9 cellular contexts compared by ENCODE assay signal in genomic region chr13:28568286-28568685, GRCh38.
DNase-seq lines count a peak whose midpoint lies in the region.
"Had no signal": no experiment of that assay in that cellular context is flagged by ENCODE, and none has a peak within 500 bp of the region (broad histone marks: within the 10 kb centered on the region; RNA-seq: fewer than 3 reads in every experiment).

No MANE protein-coding gene starts in this region.

- H3K27ac ChIP-seq in substantia nigra (ENCODE audit: low read depth, low read length, poor library complexity, severe bottlenecking) = no peak overlapping the region

- DNase-seq in NCI-H1092 (lab: John Stamatoyannopoulos, UW) (peak; percentile 8), NCI-H1092 treated with DMSO at 0.1 percent for 48 hours (lab: John Stamatoyannopoulos, UW) (no peak), NCI-H1105 (lab: John Stamatoyannopoulos, UW) (peak; percentile 6), globus pallidus (ENCODE audit: low spot score) (peak; percentile 66), substantia nigra (lab: John Stamatoyannopoulos, UW) (peak in 36 of 49 donors; percentile 1 to 64 (median 32)), ACHN (no peak), NCI-H2107 (lab: John Stamatoyannopoulos, UW) (no peak), H7 (no peak)
- DNase-seq: 8988T had no signal

- in situ Hi-C loops in ACHN (cut with HindIII; ENCODE audit: low pct_ligation_motif_present, low pct_unique_long_range_greater_than_20kb, low sequenced_read_pairs) = no loop called here

- H3K27me3 ChIP-seq in H7 (ENCODE audit: control insufficient read depth, insufficient read depth, low read length) = no peaks in the 10 kb centered on the region

- H3K4me3 ChIP-seq in H7 (ENCODE audit: insufficient read depth, low read depth, low read length) = no peak overlapping the region

- no peaks in the 10 kb centered on the region for H3K36me3 ChIP-seq in H7 (replicated peaks; ENCODE audit: control insufficient read depth, insufficient read depth, low read length)

Comparison
In these comparisons a context has a peak if more than half of its experiments do, and no peak if none do; other contexts are left out.
1. DNase-seq: peak in NCI-H1092 (single experiment), NCI-H1105 (single experiment), globus pallidus (single experiment) and substantia nigra (36 of 49); none in NCI-H1092 treated with DMSO at 0.1 percent for 48 hours (single experiment), ACHN (single experiment), NCI-H2107 (single experiment) and H7 (single experiment).